In the genomic region with DNA sequence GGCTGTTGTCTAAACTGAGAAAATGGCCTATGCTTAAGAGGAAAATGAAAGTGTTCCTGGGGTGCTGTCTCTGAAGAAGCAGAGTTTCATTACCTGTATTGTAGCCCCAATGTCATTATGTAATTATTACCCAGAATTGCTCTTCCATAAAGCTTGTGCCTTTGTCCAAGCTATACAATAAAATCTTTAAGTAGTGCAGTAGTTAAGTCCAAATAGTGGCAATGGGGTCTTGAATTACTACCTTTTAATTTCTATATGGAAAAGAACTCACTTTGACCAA, we compare ENCODE assay signal across 13 cellular contexts.
DNase-seq lines count a peak whose midpoint lies in the region; ATAC-seq and TF ChIP-seq lines count a peak whose summit lies in the region.
"Had no signal": no experiment of that assay in that cellular context is flagged by ENCODE, and none has a peak within 500 bp of the region (broad histone marks: within the 10 kb centered on the region; RNA-seq: fewer than 3 reads in every experiment).

No MANE protein-coding gene starts in this region.

- ATAC-seq in GM18909 (IDR thresholded peaks at IDR 0.05; ENCODE audit: poor library complexity, unreplicated experiment) (peak; percentile 86), HG02938 (IDR thresholded peaks at IDR 0.05; ENCODE audit: unreplicated experiment) (peak; percentile 74), HG03520 (IDR thresholded peaks at IDR 0.05; ENCODE audit: unreplicated experiment) (peak; percentile 80)

- DNase-seq in GM20000 (ENCODE audit: low spot score) (peak; percentile 49), DMS153 treated with DMSO at 0.1 percent for 48 hours (lab: John Stamatoyannopoulos, UW; ENCODE audit: unreplicated experiment) (no peak)
- no peak for DNase-seq in stimulated activated CD4-positive, alpha-beta T cell treated with anti-CD3 and anti-CD28 coated beads, Interleukin-2, amount 100 ng/mL, for 24 hours
- DNase-seq in stimulated activated CD8-positive, alpha-beta memory T cell treated with anti-CD3 and anti-CD28 coated beads, Interleukin-4, amount 100 ng/mL, for 48 hours = no peak
- DNase-seq: activated naive CD4-positive, alpha-beta T cell treated with anti-CD3 and anti-CD28 coated beads for 36 hours; foreskin melanocyte; HCEC 1CT; mesenchymal stem cell; NCI-H2081 treated with DMSO at 0.1 percent for 48 hours; occipital lobe had no signal

- TF ChIP-seq CTCF in GM20000 (IDR thresholded peaks at IDR 0.05; ENCODE audit: extremely low read depth, missing control alignments) = no peak
